ENCODE assay signal across 8 cellular contexts in genomic region chr13:32426191-32426980, GRCh38. TPM values are rescaled to one million over a fixed set of nuclear protein-coding genes. Genes with fewer than 3 reads are reported as not detected.
A peak's percentile ranks its signal among the peaks of the same experiment; 100 is the strongest.
DNase-seq lines count a peak whose midpoint lies in the region; ATAC-seq and TF ChIP-seq lines count a peak whose summit lies in the region.

No MANE protein-coding gene starts in this region.

- H4K8ac ChIP-seq in neuronal stem cell (ENCODE audit: low read depth, low read length): no peak overlapping the region

- peak; percentile 24 for DNase-seq in Daoy (ENCODE audit: low read depth)
- peak; percentile 80 for DNase-seq in Karpas-422
- peak; percentile 28 for DNase-seq in activated CD8-positive, alpha-beta memory T cell treated with anti-CD3 and anti-CD28 coated beads, Interleukin-2, amount 50 U/mL, for 4 hours
- peak in 1 of 2 donors; percentile 31 for DNase-seq in fibroblast of lung (ENCODE audit: low read depth in 2 of 2)
- DNase-seq in neuronal stem cell (ENCODE audit: low spot score): no peak
- DNase-seq in omental fat pad (ENCODE audit: low spot score): no peak
- no peak for DNase-seq in iPS-NIHi7 (ENCODE audit: extremely low spot score)

- no peak overlapping the region for H3K4ac ChIP-seq in neuronal stem cell (ENCODE audit: low read length)

- no peaks in the 10 kb centered on the region for H4K20me1 ChIP-seq in Karpas-422 (ENCODE audit: insufficient read depth, low read depth, low read length)
- no peaks in the 10 kb centered on the region for H4K20me1 ChIP-seq in fibroblast of lung (ENCODE audit: control insufficient read depth, extremely low read depth, insufficient read depth, low read length)

- H3K9ac ChIP-seq in Karpas-422 (ENCODE audit: low read length) (peak overlapping the region; percentile 79), fibroblast of lung (ENCODE audit: insufficient read depth, low read length) (no peak overlapping the region), neuronal stem cell (ENCODE audit: low read depth, low read length, poor library complexity) (no peak overlapping the region)

- H3K4me3 ChIP-seq in Karpas-422 (ENCODE audit: low read length) (peak overlapping the region; percentile 82), fibroblast of lung (replicated peaks in 1 of 4; ENCODE audit: control extremely low read depth in 1 of 4, insufficient read depth in 1 of 4, low read depth in 3 of 4, low read length in 4 of 4) (peak overlapping the region; percentile 5 to 70 (median 43)), neuronal stem cell (ENCODE audit: low read length in 2 of 2) (peak overlapping the region; percentile 58 to 76)

- no peak for TF ChIP-seq CTCF in fibroblast of lung (conservative IDR thresholded peaks at IDR 0.05 in 1 of 2, IDR thresholded peaks at IDR 0.05 in 1 of 2; ENCODE audit: low read depth in 1 of 2, low read length in 2 of 2)
- no peak for TF ChIP-seq CTCF in omental fat pad (IDR thresholded peaks at IDR 0.05)

- H3K18ac ChIP-seq in neuronal stem cell (ENCODE audit: low read length): no peak overlapping the region

- no peak overlapping the region for H2BK120ac ChIP-seq in neuronal stem cell (ENCODE audit: low read depth, low read length)

- H2BK15ac ChIP-seq in neuronal stem cell (ENCODE audit: low read length): no peak overlapping the region

- H2AFZ ChIP-seq in Karpas-422 (ENCODE audit: low read length) (peak overlapping the region; percentile 60), fibroblast of lung (ENCODE audit: low read length) (peak overlapping the region; percentile 64), neuronal stem cell (ENCODE audit: low read length) (peak overlapping the region; percentile 92)

- H3K9me3 ChIP-seq in Karpas-422 (ENCODE audit: low read length) (no peaks in the 10 kb centered on the region), fibroblast of lung (ENCODE audit: control insufficient read depth, insufficient read depth, low read depth, low read length) (no peaks in the 10 kb centered on the region), neuronal stem cell (replicated peaks in 1 of 2; ENCODE audit: control insufficient read depth in 2 of 2, insufficient read depth in 1 of 2, low read depth in 1 of 2, low read length in 2 of 2) (no peaks in the 10 kb centered on the region)

- no peak overlapping the region for H4K91ac ChIP-seq in neuronal stem cell (ENCODE audit: low read depth, low read length, poor library complexity)

- H3K79me2 ChIP-seq in Karpas-422 (ENCODE audit: low read length) (peaks cover 33% of the 10 kb centered on the region), fibroblast of lung (ENCODE audit: control insufficient read depth, insufficient read depth, low read length) (no peaks in the 10 kb centered on the region)

- H2BK5ac ChIP-seq in neuronal stem cell (ENCODE audit: low read length): no peak overlapping the region

- WGBS in neuronal stem cell (ENCODE audit: extremely low coverage in 2 of 2, insufficient read length in 2 of 2, insufficient replicate concordance in 1 of 2), 2 donors: no CpG with 5 or more reads among the region's 19 CpGs

- H3K27me3 ChIP-seq in Karpas-422 (ENCODE audit: low read length) (no peaks in the 10 kb centered on the region), fibroblast of lung (ENCODE audit: control insufficient read depth, insufficient read depth, low read length) (no peaks in the 10 kb centered on the region), neuronal stem cell (ENCODE audit: control insufficient read depth in 3 of 3, insufficient read depth in 3 of 3, low read depth in 1 of 3, low read length in 3 of 3) (peaks cover 0 to 28% (median 3%) of the 10 kb centered on the region in 3 experiments)

- H3K4me2 ChIP-seq in Karpas-422 (ENCODE audit: low read depth, low read length, poor library complexity, severe bottlenecking) (peak overlapping the region; percentile 94), fibroblast of lung (ENCODE audit: extremely low read depth, insufficient read depth, low read length) (peak overlapping the region; percentile 85), neuronal stem cell (ENCODE audit: insufficient read depth, low read length, poor library complexity, severe bottlenecking) (peak overlapping the region; percentile 95)

- no peak overlapping the region for H2BK12ac ChIP-seq in neuronal stem cell (ENCODE audit: low read length)

- H3K4me1 ChIP-seq in Karpas-422 (ENCODE audit: low read length) (peaks cover 25% of the 10 kb centered on the region), fibroblast of lung (ENCODE audit: control insufficient read depth, extremely low read depth, insufficient read depth, low read length) (no peaks in the 10 kb centered on the region), neuronal stem cell (ENCODE audit: control insufficient read depth in 2 of 2, insufficient read depth in 1 of 2, low read depth in 1 of 2, low read length in 2 of 2) (peaks cover 2% of the 10 kb centered on the region in 2 donors)

- no peak overlapping the region for H3K14ac ChIP-seq in neuronal stem cell (ENCODE audit: low read length)

- no peaks in the 10 kb centered on the region for H3K79me1 ChIP-seq in neuronal stem cell (ENCODE audit: low read depth, low read length)

- H3K36me3 ChIP-seq in Karpas-422 (ENCODE audit: insufficient read depth, low read length) (no peaks in the 10 kb centered on the region), fibroblast of lung (ENCODE audit: control insufficient read depth, insufficient read depth, low read length) (no peaks in the 10 kb centered on the region), neuronal stem cell (replicated peaks in 1 of 2; ENCODE audit: control insufficient read depth in 2 of 2, insufficient read depth in 2 of 2, low read length in 2 of 2) (no peaks in the 10 kb centered on the region)

- H3K27ac ChIP-seq in Karpas-422 (ENCODE audit: low read length) (peak overlapping the region; percentile 64), fibroblast of lung (ENCODE audit: insufficient read depth, low read length) (no peak overlapping the region), neuronal stem cell (replicated peaks; ENCODE audit: low read length) (no peak overlapping the region)

- no peak overlapping the region for H2AK5ac ChIP-seq in neuronal stem cell (ENCODE audit: low read depth, low read length)

- ATAC-seq in GM21529 (IDR thresholded peaks at IDR 0.05; ENCODE audit: unreplicated experiment): peak; percentile 15
- ATAC-seq in omental fat pad (ENCODE audit: low FRiP score): no peak

- H3K23ac ChIP-seq in neuronal stem cell (ENCODE audit: low read depth, low read length, poor library complexity): peak overlapping the region; percentile 59

- no peaks in the 10 kb centered on the region for H3K9me2 ChIP-seq in Karpas-422 (replicated peaks; ENCODE audit: insufficient read depth, low read length)

RNA-seq across cellular contexts. Expression of gene N4BP2L1, which starts 1.5 kb away (rescaled TPM):
- 0.34 TPM in 1 of 2 replicates, not detected in the other for total RNA-seq in Daoy (2014; rRNA removed; shearing (Covaris generic))
- total RNA-seq in Karpas-422 (2014; rRNA removed; shearing (Covaris generic); ENCODE audit: low replicate concordance): 14.2 and 17.8 TPM in 2 replicates
- total RNA-seq in fibroblast of lung (5.6 and 5.9 TPM in 2 replicates), omental fat pad (10 to 100 TPM; 10.6 to 28.4 (median 16.3) TPM)
- 1.1 and 2.7 TPM in 2 replicates for polyA plus RNA-seq in fibroblast of lung
- polyA plus RNA-seq in fibroblast of lung (2012): 0.93 and 2.0 TPM in 2 replicates
- 0.22 and 0.35 TPM in 2 replicates for polyA minus RNA-seq in fibroblast of lung (ENCODE audit: low replicate concordance)
- 1.9 TPM for polyA plus RNA-seq in neuronal stem cell (2013, experiment 1 of 2)
- 2.0 TPM for polyA plus RNA-seq in neuronal stem cell (2013, experiment 2 of 2)

Comparison
In these comparisons a context has a peak if more than half of its experiments do, and no peak if none do; other contexts are left out.
1. DNase-seq: peak in Daoy (single experiment), Karpas-422 (single experiment) and activated CD8-positive, alpha-beta memory T cell treated with anti-CD3 and anti-CD28 coated beads, Interleukin-2, amount 50 U/mL, for 4 hours (single experiment); none in neuronal stem cell (single experiment), omental fat pad (single experiment) and iPS-NIHi7 (single experiment).
2. Peak in every context shown above with its lines, with median percentiles within 50 percentile points of each other: H2AFZ ChIP-seq, H3K4me2 ChIP-seq and H3K4me3 ChIP-seq.